1 cellular context compared by ENCODE assay signal in the genomic region with DNA sequence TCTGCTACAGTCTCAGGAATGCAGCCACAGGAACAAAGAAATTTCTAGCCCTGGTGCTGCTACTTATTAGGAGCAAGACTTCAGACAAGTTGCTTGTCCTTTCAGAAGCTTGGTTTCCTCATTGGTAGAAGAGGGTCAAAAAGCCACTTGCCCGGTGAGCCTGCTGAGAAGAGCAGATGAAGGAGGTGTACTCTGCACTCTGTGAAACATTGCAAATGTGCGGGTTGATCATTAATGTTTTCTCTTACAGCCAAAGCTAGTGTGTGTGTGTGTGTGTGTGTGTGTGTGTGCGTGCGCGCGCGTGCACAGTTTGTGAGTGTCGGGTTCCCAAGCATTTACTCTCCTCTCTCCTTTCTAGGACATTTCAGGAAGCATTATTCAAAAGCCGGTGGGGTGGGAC.
TF ChIP-seq lines count a peak whose summit lies in the region.

No MANE protein-coding gene starts in this region.

TF ChIP-seq in HepG2, 621 proteins besides CTCF, POLR2A, EP300 and RAD21 (continued from another document):
- TF ChIP-seq TEAD3 (CRISPR knock-in tag; optimal IDR thresholded peaks at IDR 0.05; ENCODE audit: borderline replicate concordance), result peak; percentile 14
- peak; percentile 98 for TF ChIP-seq HNF1B (CRISPR knock-in tag; IDR thresholded peaks at IDR 0.05)
- peak; percentile 57 for TF ChIP-seq ASH2L (IDR thresholded peaks at IDR 0.05; ENCODE audit: insufficient read length, low read depth, low read length)
- no peak for TF ChIP-seq HDAC6 (IDR thresholded peaks at IDR 0.05; ENCODE audit: low read depth, low read length)
- TF ChIP-seq POGZ (CRISPR knock-in tag; IDR thresholded peaks at IDR 0.05), result 0 out of 2 replicates have a peak, but pooled peaks have one; percentile 19
- TF ChIP-seq PAWR (CRISPR knock-in tag; IDR thresholded peaks at IDR 0.05; ENCODE audit: borderline replicate concordance), result no peak
- TF ChIP-seq RORA (CRISPR knock-in tag; IDR thresholded peaks at IDR 0.05), result no peak
- TF ChIP-seq PHF20 (CRISPR knock-in tag; IDR thresholded peaks at IDR 0.05), result no peak
- no peak for TF ChIP-seq TGIF2 (CRISPR knock-in tag; IDR thresholded peaks at IDR 0.05)
- TF ChIP-seq SP4 (CRISPR knock-in tag; IDR thresholded peaks at IDR 0.05), result 0 out of 2 replicates have a peak, but pooled peaks have one; percentile 19
- no peak for TF ChIP-seq HOXA5 (CRISPR knock-in tag; IDR thresholded peaks at IDR 0.05)
- no peak for TF ChIP-seq IKZF4 (CRISPR knock-in tag; IDR thresholded peaks at IDR 0.05; ENCODE audit: borderline replicate concordance, low read depth, not compliant biosample characterization)
- no peak for TF ChIP-seq ZNF615 (CRISPR knock-in tag; IDR thresholded peaks at IDR 0.05; ENCODE audit: borderline replicate concordance)
- no peak for TF ChIP-seq ZNF558 (CRISPR knock-in tag; IDR thresholded peaks at IDR 0.05; ENCODE audit: borderline replicate concordance)
- TF ChIP-seq AKNA (CRISPR knock-in tag; IDR thresholded peaks at IDR 0.05; ENCODE audit: borderline replicate concordance), result no peak
- no peak for TF ChIP-seq YEATS4 (CRISPR knock-in tag; IDR thresholded peaks at IDR 0.05; ENCODE audit: borderline replicate concordance)
- no peak for TF ChIP-seq ZFP41 (CRISPR knock-in tag; IDR thresholded peaks at IDR 0.05; ENCODE audit: borderline replicate concordance)
- TF ChIP-seq, protein P1, sequence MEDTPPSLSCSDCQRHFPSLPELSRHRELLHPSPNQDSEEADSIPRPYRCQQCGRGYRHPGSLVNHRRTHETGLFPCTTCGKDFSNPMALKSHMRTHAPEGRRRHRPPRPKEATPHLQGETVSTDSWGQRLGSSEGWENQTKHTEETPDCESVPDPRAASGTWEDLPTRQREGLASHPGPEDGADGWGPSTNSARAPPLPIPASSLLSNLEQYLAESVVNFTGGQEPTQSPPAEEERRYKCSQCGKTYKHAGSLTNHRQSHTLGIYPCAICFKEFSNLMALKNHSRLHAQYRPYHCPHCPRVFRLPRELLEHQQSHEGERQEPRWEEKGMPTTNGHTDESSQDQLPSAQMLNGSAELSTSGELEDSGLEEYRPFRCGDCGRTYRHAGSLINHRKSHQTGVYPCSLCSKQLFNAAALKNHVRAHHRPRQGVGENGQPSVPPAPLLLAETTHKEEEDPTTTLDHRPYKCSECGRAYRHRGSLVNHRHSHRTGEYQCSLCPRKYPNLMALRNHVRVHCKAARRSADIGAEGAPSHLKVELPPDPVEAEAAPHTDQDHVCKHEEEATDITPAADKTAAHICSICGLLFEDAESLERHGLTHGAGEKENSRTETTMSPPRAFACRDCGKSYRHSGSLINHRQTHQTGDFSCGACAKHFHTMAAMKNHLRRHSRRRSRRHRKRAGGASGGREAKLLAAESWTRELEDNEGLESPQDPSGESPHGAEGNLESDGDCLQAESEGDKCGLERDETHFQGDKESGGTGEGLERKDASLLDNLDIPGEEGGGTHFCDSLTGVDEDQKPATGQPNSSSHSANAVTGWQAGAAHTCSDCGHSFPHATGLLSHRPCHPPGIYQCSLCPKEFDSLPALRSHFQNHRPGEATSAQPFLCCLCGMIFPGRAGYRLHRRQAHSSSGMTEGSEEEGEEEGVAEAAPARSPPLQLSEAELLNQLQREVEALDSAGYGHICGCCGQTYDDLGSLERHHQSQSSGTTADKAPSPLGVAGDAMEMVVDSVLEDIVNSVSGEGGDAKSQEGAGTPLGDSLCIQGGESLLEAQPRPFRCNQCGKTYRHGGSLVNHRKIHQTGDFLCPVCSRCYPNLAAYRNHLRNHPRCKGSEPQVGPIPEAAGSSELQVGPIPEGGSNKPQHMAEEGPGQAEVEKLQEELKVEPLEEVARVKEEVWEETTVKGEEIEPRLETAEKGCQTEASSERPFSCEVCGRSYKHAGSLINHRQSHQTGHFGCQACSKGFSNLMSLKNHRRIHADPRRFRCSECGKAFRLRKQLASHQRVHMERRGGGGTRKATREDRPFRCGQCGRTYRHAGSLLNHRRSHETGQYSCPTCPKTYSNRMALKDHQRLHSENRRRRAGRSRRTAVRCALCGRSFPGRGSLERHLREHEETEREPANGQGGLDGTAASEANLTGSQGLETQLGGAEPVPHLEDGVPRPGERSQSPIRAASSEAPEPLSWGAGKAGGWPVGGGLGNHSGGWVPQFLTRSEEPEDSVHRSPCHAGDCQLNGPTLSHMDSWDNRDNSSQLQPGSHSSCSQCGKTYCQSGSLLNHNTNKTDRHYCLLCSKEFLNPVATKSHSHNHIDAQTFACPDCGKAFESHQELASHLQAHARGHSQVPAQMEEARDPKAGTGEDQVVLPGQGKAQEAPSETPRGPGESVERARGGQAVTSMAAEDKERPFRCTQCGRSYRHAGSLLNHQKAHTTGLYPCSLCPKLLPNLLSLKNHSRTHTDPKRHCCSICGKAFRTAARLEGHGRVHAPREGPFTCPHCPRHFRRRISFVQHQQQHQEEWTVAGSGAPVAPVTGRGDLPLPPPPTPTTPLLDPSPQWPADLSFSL (CRISPR knock-in tag; IDR thresholded peaks at IDR 0.05), result peak; percentile 85
- 0 out of 2 replicates have a peak, but pooled peaks have one; percentile 27 for TF ChIP-seq FOXA3 (CRISPR knock-in tag; IDR thresholded peaks at IDR 0.05)
- no peak for TF ChIP-seq ZNF460 (CRISPR knock-in tag; IDR thresholded peaks at IDR 0.05; ENCODE audit: borderline replicate concordance)
- no peak for TF ChIP-seq PITX1 (CRISPR knock-in tag; IDR thresholded peaks at IDR 0.05)
